In the genomic region with DNA sequence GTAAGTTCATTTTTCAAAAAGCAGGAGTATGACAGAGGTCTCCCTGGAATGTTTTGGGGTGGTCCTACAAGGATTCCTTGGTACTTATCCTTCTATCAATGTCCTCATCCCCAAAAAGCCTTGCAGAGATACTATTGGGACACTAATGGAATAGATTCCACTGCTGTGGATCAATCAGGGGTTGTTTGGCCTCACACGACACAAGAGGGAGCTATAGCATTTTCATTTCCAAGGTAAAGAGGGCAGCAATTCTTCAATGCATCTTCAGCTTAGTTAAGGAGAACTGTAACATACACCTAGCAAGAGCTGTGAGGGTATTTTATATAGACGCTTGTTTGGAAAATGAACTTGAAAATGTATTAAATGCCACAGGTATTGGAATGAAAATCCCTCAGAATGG, we compare ENCODE assay signal across 14 cellular contexts. TPM values are rescaled to one million over a fixed set of nuclear protein-coding genes. Genes with fewer than 3 reads are reported as not detected.
DNase-seq lines count a peak whose midpoint lies in the region; ATAC-seq and TF ChIP-seq lines count a peak whose summit lies in the region.
"Had no signal": no experiment of that assay in that cellular context is flagged by ENCODE, and none has a peak within 500 bp of the region (broad histone marks: within the 10 kb centered on the region; RNA-seq: fewer than 3 reads in every experiment).

No MANE protein-coding gene starts in this region.

- H3K36me3 Mint-ChIP-seq in endothelial cell (ENCODE audit: low read depth, unreplicated experiment), result no peaks in the 10 kb centered on the region
- H3K36me3 Mint-ChIP-seq in activated CD4-positive, alpha-beta T cell treated with anti-CD3 and anti-CD28 coated beads for 36 hours (ENCODE audit: low read depth), result no peaks in the 10 kb centered on the region

- in situ Hi-C loops in GM23248 (cut with MboI), result no loop called here

- H3K4me3 ChIP-seq in GM23248 (no peak overlapping the region), osteoblast (ENCODE audit: insufficient read depth, low read length) (no peak overlapping the region)
- H3K4me3 ChIP-seq: lung had no signal

- 0 to 10% methylated on average over 2 of the region's 2 CpGs for WGBS in GM23248 (ENCODE audit: low coverage in 1 of 2, low lambda C conversion rate in 2 of 2, missing lambda C conversion rate in 2 of 2), 2 experiments

- H3K27ac Mint-ChIP-seq in endothelial cell (ENCODE audit: unreplicated experiment), result no peak overlapping the region
- no peak overlapping the region for H3K27ac Mint-ChIP-seq in activated CD4-positive, alpha-beta T cell treated with anti-CD3 and anti-CD28 coated beads for 36 hours
- H3K27ac Mint-ChIP-seq: activated T-cell treated with anti-CD3 and anti-CD28 coated beads, Interleukin-2, amount 50 U/mL, for 72 hours; T-helper 1 cell treated with Interleukin-12 subunit alpha and Interleukin-12 subunit beta and Interleukin-4 antibody, amounts not matched to agents 30 μg/mL and 1 μg/mL, for 36 hours had no signal

- H3K27ac ChIP-seq in GM23248, result no peak overlapping the region
- H3K27ac ChIP-seq in osteoblast (ENCODE audit: low read depth, low read length), result no peak overlapping the region

- H3K4me1 Mint-ChIP-seq in endothelial cell (ENCODE audit: unreplicated experiment), result no peaks in the 10 kb centered on the region
- H3K4me1 Mint-ChIP-seq in activated CD4-positive, alpha-beta T cell treated with anti-CD3 and anti-CD28 coated beads for 36 hours, result no peaks in the 10 kb centered on the region

- no peak overlapping the region for H2AFZ ChIP-seq in GM23248
- no peak overlapping the region for H2AFZ ChIP-seq in osteoblast (ENCODE audit: low read length)

- CTCF ChIA-PET in activated CD4-positive, alpha-beta T cell treated with anti-CD3 and anti-CD28 coated beads for 36 hours (lab: Charles Lee), result no interaction called here

- H3F3A ChIP-seq in GM23248 (ENCODE audit: insufficient read depth), result no peaks in the 10 kb centered on the region

- POLR2A ChIA-PET in activated CD4-positive, alpha-beta T cell treated with anti-CD3 and anti-CD28 coated beads for 36 hours (lab: Charles Lee), result no interaction called here

- no peak for ATAC-seq in activated CD4-positive, alpha-beta T cell treated with anti-CD3 and anti-CD28 coated beads for 36 hours
- no peak for ATAC-seq in HG03354 (IDR thresholded peaks at IDR 0.05; ENCODE audit: poor library complexity, severe bottlenecking, unreplicated experiment)
- ATAC-seq: activated T-cell treated with anti-CD3 and anti-CD28 coated beads, Interleukin-2, amount 50 U/mL, for 72 hours had no signal

- intact Hi-C loops in activated CD4-positive, alpha-beta T cell treated with anti-CD3 and anti-CD28 coated beads for 36 hours (cut with DNase I, micrococcal nuclease), result no loop called here

- no peaks in the 10 kb centered on the region for H3K27me3 ChIP-seq in GM23248 (replicated peaks; ENCODE audit: insufficient read depth)
- H3K27me3 ChIP-seq in osteoblast (ENCODE audit: insufficient read depth, low read length), result peaks cover under 1% of the 10 kb centered on the region

- DNase-seq in GM23248 (peak; percentile 15), NCI-H748 treated with DMSO at 0.1 percent for 48 hours (lab: John Stamatoyannopoulos, UW) (peak; percentile 24), endothelial cell (ENCODE audit: low spot score) (peak; percentile 7), osteoblast (ENCODE audit: insufficient read length, low spot score, missing footprints) (peak; percentile 54), NK-92 (lab: John Stamatoyannopoulos, UW; ENCODE audit: unreplicated experiment) (no peak), nucleus accumbens (lab: John Stamatoyannopoulos, UW) (no peak)
- DNase-seq in activated CD4-positive, alpha-beta T cell treated with anti-CD3 and anti-CD28 coated beads for 36 hours, result no peak
- DNase-seq: activated T-cell treated with anti-CD3 and anti-CD28 coated beads, Interleukin-2, amount 50 U/mL, for 72 hours; effector memory CD4-positive, alpha-beta T cell; NCI-H1105 treated with DMSO at 0.1 percent for 48 hours had no signal

- TF ChIP-seq CTCF in endothelial cell (IDR thresholded peaks at IDR 0.05; ENCODE audit: unreplicated experiment) (no peak), osteoblast (IDR thresholded peaks at IDR 0.05; ENCODE audit: extremely low read depth, low read depth, low read length) (peak; percentile 25)

- H3K9ac ChIP-seq in GM23248, result no peak overlapping the region

- H3K4me2 ChIP-seq in GM23248 (ENCODE audit: unreplicated experiment) (no peak overlapping the region), osteoblast (ENCODE audit: insufficient read depth, low read length) (no peak overlapping the region)

- no peaks in the 10 kb centered on the region for H3K9me3 Mint-ChIP-seq in endothelial cell (ENCODE audit: unreplicated experiment)
- no peaks in the 10 kb centered on the region for H3K9me3 Mint-ChIP-seq in activated CD4-positive, alpha-beta T cell treated with anti-CD3 and anti-CD28 coated beads for 36 hours (ENCODE audit: low read depth)
- H3K9me3 Mint-ChIP-seq: activated T-cell treated with anti-CD3 and anti-CD28 coated beads, Interleukin-2, amount 50 U/mL, for 72 hours; T-helper 1 cell treated with Interleukin-12 subunit alpha and Interleukin-12 subunit beta and Interleukin-4 antibody, amounts not matched to agents 30 μg/mL and 1 μg/mL, for 36 hours had no signal

- H3K4me3 Mint-ChIP-seq in endothelial cell (ENCODE audit: unreplicated experiment), result no peak overlapping the region
- H3K4me3 Mint-ChIP-seq in activated CD4-positive, alpha-beta T cell treated with anti-CD3 and anti-CD28 coated beads for 36 hours, result no peak overlapping the region
- H3K4me3 Mint-ChIP-seq: activated T-cell treated with anti-CD3 and anti-CD28 coated beads, Interleukin-2, amount 50 U/mL, for 72 hours; T-helper 1 cell treated with Interleukin-12 subunit alpha and Interleukin-12 subunit beta and Interleukin-4 antibody, amounts not matched to agents 30 μg/mL and 1 μg/mL, for 36 hours had no signal

- H4K20me1 ChIP-seq in GM23248 (ENCODE audit: insufficient read depth), result no peaks in the 10 kb centered on the region
- no peaks in the 10 kb centered on the region for H4K20me1 ChIP-seq in osteoblast (ENCODE audit: insufficient read depth, low read length)

- H3K79me2 ChIP-seq in GM23248 (ENCODE audit: insufficient read depth) (no peaks in the 10 kb centered on the region), osteoblast (ENCODE audit: insufficient read depth, low read length) (no peaks in the 10 kb centered on the region)

- H3K9me3 ChIP-seq in GM23248 (ENCODE audit: low read depth) (no peaks in the 10 kb centered on the region), osteoblast (ENCODE audit: low read depth, low read length) (no peaks in the 10 kb centered on the region)

- H3K36me3 ChIP-seq in GM23248 (ENCODE audit: low read depth) (no peaks in the 10 kb centered on the region), osteoblast (ENCODE audit: insufficient read depth, low read length) (no peaks in the 10 kb centered on the region)

- no peaks in the 10 kb centered on the region for H3K9me2 ChIP-seq in GM23248 (ENCODE audit: insufficient read depth)

- H3K4me1 ChIP-seq in GM23248 (ENCODE audit: insufficient read depth) (no peaks in the 10 kb centered on the region), osteoblast (ENCODE audit: insufficient read depth, low read length) (no peaks in the 10 kb centered on the region)

- no peaks in the 10 kb centered on the region for H3K27me3 Mint-ChIP-seq in endothelial cell (ENCODE audit: unreplicated experiment)
- no peaks in the 10 kb centered on the region for H3K27me3 Mint-ChIP-seq in activated CD4-positive, alpha-beta T cell treated with anti-CD3 and anti-CD28 coated beads for 36 hours

RNA-seq across cellular contexts. Expression of a gene that starts 50.9 kb away (rescaled TPM):
- total RNA-seq in GM23248 (2014; rRNA removed; shearing (Covaris generic)), result not detected in 2 replicates
- not detected in 2 replicates for polyA plus RNA-seq in GM23248 (2016; fragmentation: Nextera tagmentation; extraction: Ambion mirVana)
- not detected for total RNA-seq in endothelial cell (ENCODE audit: unreplicated experiment)
- not detected in 2 replicates for total RNA-seq in osteoblast
- not detected for total RNA-seq in activated CD4-positive, alpha-beta T cell treated with anti-CD3 and anti-CD28 coated beads for 36 hours
- total RNA-seq: activated T-cell treated with anti-CD3 and anti-CD28 coated beads, Interleukin-2, amount 50 U/mL, for 72 hours; lung; temporal lobe had no signal
- polyA plus RNA-seq: lung had no signal

Comparison
In these comparisons a context has a peak if more than half of its experiments do, and no peak if none do; other contexts are left out.
1. DNase-seq: peak in GM23248 (single experiment), NCI-H748 treated with DMSO at 0.1 percent for 48 hours (single experiment), endothelial cell (single experiment) and osteoblast (single experiment); none in NK-92 (single experiment), activated CD4-positive, alpha-beta T cell treated with anti-CD3 and anti-CD28 coated beads for 36 hours (single experiment) and nucleus accumbens (0 of 56).